In the genomic region with DNA sequence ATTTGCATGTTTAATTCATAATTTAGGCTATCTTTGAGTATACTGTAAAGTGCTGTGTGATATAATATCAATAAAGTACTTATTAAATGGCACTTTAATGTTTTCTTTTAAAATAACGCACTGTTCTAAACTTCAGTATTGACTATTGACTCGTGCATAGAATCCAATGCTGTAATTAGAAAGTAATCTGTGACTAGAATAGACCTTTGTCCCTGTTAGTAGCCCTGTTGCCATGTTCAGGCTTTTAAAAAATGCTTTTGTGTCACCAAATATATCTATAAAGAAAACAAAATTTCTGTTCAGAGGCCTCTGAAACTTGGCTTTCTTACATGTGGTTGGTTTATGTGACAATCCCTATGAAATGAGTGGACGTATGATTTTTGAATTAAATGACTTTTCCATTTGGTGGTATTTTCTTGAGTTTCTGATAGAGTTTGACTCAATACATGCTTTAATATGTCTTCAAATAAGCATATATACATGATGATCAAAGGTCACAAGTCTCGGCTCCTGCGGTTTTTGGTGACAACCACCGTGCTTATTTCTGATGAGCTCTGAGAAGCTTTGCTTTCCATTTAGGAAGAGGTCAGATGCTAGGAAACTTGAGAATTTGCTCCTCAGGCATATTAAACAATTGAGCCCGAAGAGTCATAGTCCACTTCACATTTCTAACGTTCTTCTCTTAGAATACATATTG, we compare ENCODE assay signal across 16 cellular contexts.
A peak's percentile ranks its signal among the peaks of the same experiment; 100 is the strongest.
DNase-seq lines count a peak whose midpoint lies in the region; ATAC-seq lines count a peak whose summit lies in the region.
"Had no signal": no experiment of that assay in that cellular context is flagged by ENCODE, and none has a peak within 500 bp of the region (broad histone marks: within the 10 kb centered on the region; RNA-seq: fewer than 3 reads in every experiment).

No MANE protein-coding gene starts in this region.

- H3K27ac Mint-ChIP-seq in activated CD4-positive, alpha-beta T cell treated with anti-CD3 and anti-CD28 coated beads, Interleukin-2, amount 10 ng/mL, durations not matched to agents 7 days and 5 days, result peak overlapping the region; percentile 91
- peak overlapping the region; percentile 85 for H3K27ac Mint-ChIP-seq in activated naive CD4-positive, alpha-beta T cell treated with anti-CD3 and anti-CD28 coated beads, Interleukin-2, amount 10 ng/mL, durations not matched to agents 7 days and 5 days
- H3K27ac Mint-ChIP-seq in naive thymus-derived CD8-positive, alpha-beta T cell, result peak overlapping the region in 9 of 10 donors; percentile 16 to 95 (median 85)
- H3K27ac Mint-ChIP-seq in stimulated activated naive B cell treated with anti-CD40 and anti-IgM and Interleukin-4, amounts not matched to agents 10 μg/mL and 1 μg/mL and 100 μg/mL, for 72 hours, result no peak overlapping the region

- peak overlapping the region; percentile 93 for H3K27ac ChIP-seq in KOPT-K1 (ENCODE audit: low read depth, low read length, poor library complexity, severe bottlenecking)
- H3K27ac ChIP-seq: body of pancreas, SK-N-MC had no signal

- no peak for DNase-seq in activated CD4-positive, alpha-beta T cell treated with anti-CD3 and anti-CD28 coated beads, Interleukin-2, amount 10 ng/mL, durations not matched to agents 7 days and 5 days
- no peak for DNase-seq in activated CD4-positive, alpha-beta T cell treated with anti-CD3 and anti-CD28 coated beads for 4 hours
- DNase-seq in activated naive CD4-positive, alpha-beta T cell treated with anti-CD3 and anti-CD28 coated beads, Interleukin-2, amount 10 ng/mL, durations not matched to agents 7 days and 5 days, result no peak
- no peak for DNase-seq in naive thymus-derived CD8-positive, alpha-beta T cell
- DNase-seq in H4 (ENCODE audit: low spot score) (no peak), DMS53 treated with DMSO at 0.1 percent for 48 hours (lab: John Stamatoyannopoulos, UW; ENCODE audit: unreplicated experiment) (no peak)
- no peak for DNase-seq in stimulated activated naive B cell treated with anti-CD40 and anti-IgM and Interleukin-4, amounts not matched to agents 10 μg/mL and 1 μg/mL and 100 μg/mL, for 72 hours
- DNase-seq: activated T-cell treated with anti-CD3 and anti-CD28 coated beads, Interleukin-2, amount 50 U/mL, for 4 hours; body of pancreas; COR-L47; GF-D8; NCI-H345; pancreas had no signal

- H3K4me3 Mint-ChIP-seq in activated CD4-positive, alpha-beta T cell treated with anti-CD3 and anti-CD28 coated beads, Interleukin-2, amount 10 ng/mL, durations not matched to agents 7 days and 5 days, result no peak overlapping the region
- no peak overlapping the region for H3K4me3 Mint-ChIP-seq in activated naive CD4-positive, alpha-beta T cell treated with anti-CD3 and anti-CD28 coated beads, Interleukin-2, amount 10 ng/mL, durations not matched to agents 7 days and 5 days
- H3K4me3 Mint-ChIP-seq in naive thymus-derived CD8-positive, alpha-beta T cell, result peak overlapping the region in 5 of 10 donors; percentile 60 to 74 (median 66)
- H3K4me3 Mint-ChIP-seq in stimulated activated naive B cell treated with anti-CD40 and anti-IgM and Interleukin-4, amounts not matched to agents 10 μg/mL and 1 μg/mL and 100 μg/mL, for 72 hours, result no peak overlapping the region

- H3K9me3 Mint-ChIP-seq in activated CD4-positive, alpha-beta T cell treated with anti-CD3 and anti-CD28 coated beads, Interleukin-2, amount 10 ng/mL, durations not matched to agents 7 days and 5 days, result no peaks in the 10 kb centered on the region
- no peaks in the 10 kb centered on the region for H3K9me3 Mint-ChIP-seq in activated naive CD4-positive, alpha-beta T cell treated with anti-CD3 and anti-CD28 coated beads, Interleukin-2, amount 10 ng/mL, durations not matched to agents 7 days and 5 days
- H3K9me3 Mint-ChIP-seq in naive thymus-derived CD8-positive, alpha-beta T cell, result no peaks in the 10 kb centered on the region
- H3K9me3 Mint-ChIP-seq in stimulated activated naive B cell treated with anti-CD40 and anti-IgM and Interleukin-4, amounts not matched to agents 10 μg/mL and 1 μg/mL and 100 μg/mL, for 72 hours, result no peaks in the 10 kb centered on the region
- H3K9me3 Mint-ChIP-seq: activated T-cell treated with anti-CD3 and anti-CD28 coated beads, Interleukin-2, amount 50 U/mL, for 4 hours had no signal

- POLR2A ChIA-PET in activated CD4-positive, alpha-beta T cell treated with anti-CD3 and anti-CD28 coated beads, Interleukin-2, amount 10 ng/mL, durations not matched to agents 7 days and 5 days (lab: Charles Lee), result no interaction called here
- POLR2A ChIA-PET in naive thymus-derived CD8-positive, alpha-beta T cell (lab: Charles Lee), result interaction anchor here (1.0 to 1.1 kb wide), 3 partner anchors 8 to 175 kb away, joined by 3 to 5 read pairs (median 4); partner anchors contain the start of gene NR3C1

- ATAC-seq in naive thymus-derived CD8-positive, alpha-beta T cell, result no peak
- no peak for ATAC-seq in stimulated activated naive B cell treated with anti-CD40 and anti-IgM and Interleukin-4, amounts not matched to agents 10 μg/mL and 1 μg/mL and 100 μg/mL, for 72 hours (replicated peaks)
- ATAC-seq: body of pancreas had no signal

- no peaks in the 10 kb centered on the region for H3K9me3 ChIP-seq in KOPT-K1 (ENCODE audit: insufficient read depth, low read length, poor library complexity, severe bottlenecking)
- H3K9me3 ChIP-seq: body of pancreas, pancreas, suprapubic skin had no signal

- H3K36me3 ChIP-seq in KOPT-K1 (ENCODE audit: insufficient read depth, low read length), result no peaks in the 10 kb centered on the region
- H3K36me3 ChIP-seq: pancreas, suprapubic skin had no signal

- H3K4me1 Mint-ChIP-seq in activated CD4-positive, alpha-beta T cell treated with anti-CD3 and anti-CD28 coated beads, Interleukin-2, amount 10 ng/mL, durations not matched to agents 7 days and 5 days, result peaks cover 31% of the 10 kb centered on the region
- H3K4me1 Mint-ChIP-seq in activated naive CD4-positive, alpha-beta T cell treated with anti-CD3 and anti-CD28 coated beads, Interleukin-2, amount 10 ng/mL, durations not matched to agents 7 days and 5 days, result peaks cover 28% of the 10 kb centered on the region
- peaks cover 8 to 38% (median 25%) of the 10 kb centered on the region in 4 donors for H3K4me1 Mint-ChIP-seq in naive thymus-derived CD8-positive, alpha-beta T cell
- H3K4me1 Mint-ChIP-seq in stimulated activated naive B cell treated with anti-CD40 and anti-IgM and Interleukin-4, amounts not matched to agents 10 μg/mL and 1 μg/mL and 100 μg/mL, for 72 hours, result peaks cover 21 to 30% of the 10 kb centered on the region in 2 donors

- H3K27me3 Mint-ChIP-seq in activated CD4-positive, alpha-beta T cell treated with anti-CD3 and anti-CD28 coated beads, Interleukin-2, amount 10 ng/mL, durations not matched to agents 7 days and 5 days, result no peaks in the 10 kb centered on the region
- H3K27me3 Mint-ChIP-seq in activated naive CD4-positive, alpha-beta T cell treated with anti-CD3 and anti-CD28 coated beads, Interleukin-2, amount 10 ng/mL, durations not matched to agents 7 days and 5 days, result peaks cover 5% of the 10 kb centered on the region
- peaks cover 0 to 1% (median 0%) of the 10 kb centered on the region in 5 donors for H3K27me3 Mint-ChIP-seq in naive thymus-derived CD8-positive, alpha-beta T cell
- H3K27me3 Mint-ChIP-seq in stimulated activated naive B cell treated with anti-CD40 and anti-IgM and Interleukin-4, amounts not matched to agents 10 μg/mL and 1 μg/mL and 100 μg/mL, for 72 hours, result peaks cover 0 to 6% of the 10 kb centered on the region in 2 donors

- CTCF ChIA-PET in activated CD4-positive, alpha-beta T cell treated with anti-CD3 and anti-CD28 coated beads, Interleukin-2, amount 10 ng/mL, durations not matched to agents 7 days and 5 days (lab: Charles Lee), result interaction anchor here (1.0 to 2.2 kb wide), 2 partner anchors 12 to 21 kb away, joined by 3 to 6 read pairs; no protein-coding TSS in a partner anchor
- CTCF ChIA-PET in activated naive CD4-positive, alpha-beta T cell treated with anti-CD3 and anti-CD28 coated beads, Interleukin-2, amount 10 ng/mL, durations not matched to agents 7 days and 5 days (lab: Charles Lee), result interaction anchor here (1.2 to 2.5 kb wide), 2 partner anchors 10 to 226 kb away, joined by 4 to 9 read pairs; no protein-coding TSS in a partner anchor

- H3K36me3 Mint-ChIP-seq in activated CD4-positive, alpha-beta T cell treated with anti-CD3 and anti-CD28 coated beads, Interleukin-2, amount 10 ng/mL, durations not matched to agents 7 days and 5 days (ENCODE audit: low read depth), result peaks cover 8% of the 10 kb centered on the region
- H3K36me3 Mint-ChIP-seq in activated naive CD4-positive, alpha-beta T cell treated with anti-CD3 and anti-CD28 coated beads, Interleukin-2, amount 10 ng/mL, durations not matched to agents 7 days and 5 days, result no peaks in the 10 kb centered on the region
- H3K36me3 Mint-ChIP-seq in naive thymus-derived CD8-positive, alpha-beta T cell, result peaks cover 0 to 16% (median 8%) of the 10 kb centered on the region in 3 donors
- H3K36me3 Mint-ChIP-seq in stimulated activated naive B cell treated with anti-CD40 and anti-IgM and Interleukin-4, amounts not matched to agents 10 μg/mL and 1 μg/mL and 100 μg/mL, for 72 hours, result no peaks in the 10 kb centered on the region
